In genomic region chr5:43042176-43042625, GRCh38 we compare ENCODE assay signal across 8 cellular contexts.
DNase-seq lines count a peak whose midpoint lies in the region; ATAC-seq lines count a peak whose summit lies in the region.

No MANE protein-coding gene starts in this region.

- H3K36me3 Mint-ChIP-seq in memory B cell: peaks cover 3% of the 10 kb centered on the region

- no peaks in the 10 kb centered on the region for H3K27me3 Mint-ChIP-seq in memory B cell

- peaks cover 16 to 47% of the 10 kb centered on the region in 2 donors for H3K27me3 ChIP-seq in duodenal mucosa (ENCODE audit: control insufficient read depth in 1 of 2, insufficient read depth in 2 of 2, low read length in 2 of 2)

- H3K9me3 ChIP-seq in duodenal mucosa (ENCODE audit: control insufficient read depth in 1 of 2, low read length in 2 of 2): no peaks in the 10 kb centered on the region

- peak overlapping the region; percentile 90 for H3K27ac ChIP-seq in duodenal mucosa (ENCODE audit: low read depth, low read length)

- peak overlapping the region; percentile 81 to 84 for H3K4me3 ChIP-seq in duodenal mucosa (ENCODE audit: low read depth in 1 of 2, low read length in 2 of 2)

- H3K4me3 Mint-ChIP-seq in memory B cell: peak overlapping the region; percentile 99

- no peaks in the 10 kb centered on the region for H3K9me3 Mint-ChIP-seq in memory B cell

- H3K4me1 Mint-ChIP-seq in memory B cell: peaks cover 27% of the 10 kb centered on the region

- in situ Hi-C loops in ACHN (cut with HindIII; ENCODE audit: low pct_ligation_motif_present, low pct_unique_long_range_greater_than_20kb, low sequenced_read_pairs): no loop called here

- peak overlapping the region; percentile 99 for H3K27ac Mint-ChIP-seq in memory B cell

- H3K36me3 ChIP-seq in duodenal mucosa (ENCODE audit: control insufficient read depth in 1 of 2, insufficient read depth in 2 of 2, low read length in 2 of 2): no peaks in the 10 kb centered on the region

- H3K9ac ChIP-seq in duodenal mucosa (ENCODE audit: low read depth in 1 of 2, low read length in 2 of 2): peak overlapping the region; percentile 73 to 81

- H3K4me1 ChIP-seq in duodenal mucosa (ENCODE audit: control insufficient read depth in 1 of 2, insufficient read depth in 2 of 2, low read length in 2 of 2): peaks cover 26 to 30% of the 10 kb centered on the region in 2 donors

- ATAC-seq in GM18520 (IDR thresholded peaks at IDR 0.05; ENCODE audit: unreplicated experiment) (peak; percentile 16), HG03066 (IDR thresholded peaks at IDR 0.05; ENCODE audit: low read depth, unreplicated experiment) (peak; percentile 21), memory B cell (ENCODE audit: low read depth) (peak; percentile 50)

- DNase-seq in ACHN (peak; percentile 70), NCI-H345 (lab: John Stamatoyannopoulos, UW) (peak; percentile 84), memory B cell (ENCODE audit: low spot score in 2 of 2) (peak; percentile 90 to 91)
- DNase-seq in activated CD4-positive, alpha-beta T cell treated with anti-CD3 and anti-CD28 coated beads for 48 hours: peak; percentile 82
- peak; percentile 68 to 76 for DNase-seq in stimulated activated CD8-positive, alpha-beta memory T cell treated with anti-CD3 and anti-CD28 coated beads, Interleukin-15, amount 100 ng/mL, for 48 hours (ENCODE audit: low read depth in 2 of 2)

Comparison
In these comparisons a context has a peak if more than half of its experiments do, and no peak if none do; other contexts are left out.
1. Peak in every context shown above with its lines: DNase-seq, ATAC-seq, H3K4me3 ChIP-seq and H3K27ac ChIP-seq.